In the genomic region with DNA sequence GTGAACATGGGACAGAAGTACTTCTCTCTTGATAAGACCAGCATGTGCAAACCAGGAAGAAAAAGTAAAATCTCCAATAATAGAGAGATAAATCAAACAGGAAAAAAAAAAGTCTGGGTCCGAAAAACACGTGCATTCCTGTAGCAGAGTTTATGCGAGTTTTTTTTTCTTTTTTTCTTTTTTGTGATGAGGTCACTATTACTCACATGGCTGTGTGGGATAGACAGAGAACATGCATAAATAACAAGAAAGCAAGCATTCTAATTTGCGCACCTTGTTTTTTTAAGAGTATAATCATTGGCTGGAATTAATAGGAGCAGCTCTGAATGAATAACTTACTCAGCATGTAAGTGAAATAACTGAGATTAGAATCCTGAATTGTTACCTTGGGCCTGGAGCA, we compare ENCODE assay signal across 16 cellular contexts.
DNase-seq lines count a peak whose midpoint lies in the region; ATAC-seq, FAIRE-seq and TF ChIP-seq lines count a peak whose summit lies in the region.
"Had no signal": no experiment of that assay in that cellular context is flagged by ENCODE, and none has a peak within 500 bp of the region (broad histone marks: within the 10 kb centered on the region; RNA-seq: fewer than 3 reads in every experiment).

No MANE protein-coding gene starts in this region.

- H3K27me3 ChIP-seq in right atrium auricular region (no peaks in the 10 kb centered on the region), colonic mucosa (no peaks in the 10 kb centered on the region)
- H3K27me3 ChIP-seq: dorsolateral prefrontal cortex, gastroesophageal sphincter, tibial nerve had no signal

- ATAC-seq in left cardiac atrium: peak; percentile 15 to 72
- ATAC-seq: activated T-helper 17 cell treated with anti-CD3 and anti-CD28 coated beads, Interleukin-2, amount 50 U/mL, for 72 hours; gastroesophageal sphincter had no signal

- FAIRE-seq in RCC 7860 (lab: Jason Lieb, UNC) (no peak), HTR-8/SVneo (lab: Jason Lieb, UNC) (no peak)

- no peak overlapping the region for H3K4me3 ChIP-seq in right atrium auricular region
- H3K4me3 ChIP-seq in colonic mucosa: no peak overlapping the region
- H3K4me3 ChIP-seq: dorsolateral prefrontal cortex, gastroesophageal sphincter, tibial nerve had no signal

- no peak overlapping the region for H3K9ac ChIP-seq in colonic mucosa (ENCODE audit: low read depth in 2 of 2, low read length in 2 of 2)

- H3K9me3 ChIP-seq in right atrium auricular region (no peaks in the 10 kb centered on the region), colonic mucosa (no peaks in the 10 kb centered on the region)

- H3K4me1 ChIP-seq in right atrium auricular region (no peaks in the 10 kb centered on the region), colonic mucosa (no peaks in the 10 kb centered on the region)
- H3K4me1 ChIP-seq: gastroesophageal sphincter, tibial nerve had no signal

- H3K27ac ChIP-seq in right atrium auricular region (no peak overlapping the region), colonic mucosa (peak overlapping the region; percentile 41)
- H3K27ac ChIP-seq: dorsolateral prefrontal cortex, gastroesophageal sphincter, tibial nerve had no signal

- intact Hi-C loops in left cardiac atrium (cut with DNase I): no loop called here
- intact Hi-C loops in colonic mucosa (cut with DNase I): no loop called here

- H3K36me3 ChIP-seq in right atrium auricular region (no peaks in the 10 kb centered on the region), colonic mucosa (no peaks in the 10 kb centered on the region)
- H3K36me3 ChIP-seq: gastroesophageal sphincter, tibial nerve had no signal

- no peak for TF ChIP-seq CTCF in right atrium auricular region (IDR thresholded peaks at IDR 0.05)
- no peak for TF ChIP-seq CTCF in colonic mucosa (IDR thresholded peaks at IDR 0.05)

- no peak for DNase-seq in left cardiac atrium
- no peak for DNase-seq in right atrium auricular region (ENCODE audit: low spot score)
- DNase-seq in colonic mucosa: no peak
- peak; percentile 87 for DNase-seq in kidney tubule cell (ENCODE audit: low spot score)
- no peak for DNase-seq in RCC 7860 (ENCODE audit: low spot score)
- DNase-seq in HTR-8/SVneo (ENCODE audit: insufficient read length, low spot score): no peak
- no peak for DNase-seq in cortex of kidney (lab: John Stamatoyannopoulos, UW)
- no peak for DNase-seq in central memory CD4-positive, alpha-beta T cell
- DNase-seq: 8988T; CD4-positive, CD25-positive, alpha-beta regulatory T cell; dorsolateral prefrontal cortex; NCI-H345; stimulated activated CD8-positive, alpha-beta memory T cell treated with anti-CD3 and anti-CD28 coated beads, Interleukin-4, amount 100 ng/mL, for 48 hours had no signal
